In genomic region chr17:76681222-76682137, GRCh38 we compare ENCODE assay signal across 8 cellular contexts. TPM values are rescaled to one million over a fixed set of nuclear protein-coding genes. Genes with fewer than 3 reads are reported as not detected.
DNase-seq lines count a peak whose midpoint lies in the region; ATAC-seq and TF ChIP-seq lines count a peak whose summit lies in the region.

No MANE protein-coding gene starts in this region.

- H3K9me3 ChIP-seq in lung (ENCODE audit: control insufficient read depth in 2 of 2, insufficient read depth in 1 of 2, low read length in 1 of 2) = no peaks in the 10 kb centered on the region

- no peaks in the 10 kb centered on the region for H3K4me1 ChIP-seq in lung (ENCODE audit: control insufficient read depth in 2 of 2, insufficient read depth in 2 of 2, low read length in 2 of 2)

- DNase-seq in activated gamma-delta T cell treated with Interleukin-2 at 50 U/mL for 16 hours (peak; percentile 75), activated gamma-delta T cell (lab: John Stamatoyannopoulos, UW) (no peak), NCI-H446 treated with DMSO at 0.1 percent for 48 hours (lab: John Stamatoyannopoulos, UW) (peak; percentile 11), choroid plexus epithelial cell (ENCODE audit: low read depth) (peak; percentile 85), lung (ENCODE audit: low spot score) (peak; percentile 61)
- DNase-seq in activated CD4-positive, alpha-beta T cell treated with anti-CD3 and anti-CD28 coated beads for 48 hours = peak; percentile 80
- DNase-seq in stimulated activated CD4-positive, alpha-beta T cell treated with anti-CD3 and anti-CD28 coated beads, TNF-alpha, amount 100 ng/mL, for 24 hours (ENCODE audit: low read depth in 3 of 3) = peak; percentile 25 to 58 (median 41)

- H3K4me3 ChIP-seq in choroid plexus epithelial cell (ENCODE audit: low read depth, low read length) = no peak overlapping the region
- no peak overlapping the region for H3K4me3 ChIP-seq in lung

- no peak for ATAC-seq in lung (ENCODE audit: insufficient read depth, low FRiP score)
- ATAC-seq in GM18498 (IDR thresholded peaks at IDR 0.05; ENCODE audit: unreplicated experiment) = no peak

- peaks cover 4 to 32% of the 10 kb centered on the region in 2 donors for H3K36me3 ChIP-seq in lung (ENCODE audit: control insufficient read depth in 2 of 2, insufficient read depth in 2 of 2, low read length in 2 of 2)

- H3K27me3 ChIP-seq in lung (ENCODE audit: control insufficient read depth, insufficient read depth) = no peaks in the 10 kb centered on the region

- peak overlapping the region; percentile 0 to 17 for H3K27ac ChIP-seq in lung (ENCODE audit: low read depth in 1 of 2, low read length in 1 of 2)

- 70 to 72% methylated on average over 16 of the region's 16 CpGs for WGBS in lung, 2 donors

- TF ChIP-seq CTCF in choroid plexus epithelial cell (conservative IDR thresholded peaks at IDR 0.05; ENCODE audit: low read depth, low read length) (peak; percentile 94), lung (IDR thresholded peaks at IDR 0.05; ENCODE audit: control extremely low read depth, extremely low read depth) (peak; percentile 64)

RNA-seq across cellular contexts. Expression of gene MXRA7, which starts 29.3 kb away (rescaled TPM):
- total RNA-seq in lung = 100 to 1,000 TPM; 101 to 127 TPM
- 10 to 100 TPM; 60.9 to 65.4 TPM for polyA plus RNA-seq in lung

RNA-seq across cellular contexts. Expression of gene ST6GALNAC1, which starts 37.9 kb away (rescaled TPM):
- total RNA-seq in lung = 10 to 100 TPM; 22.5 to 24.9 TPM
- 10 to 100 TPM; 13.9 to 19.3 TPM for polyA plus RNA-seq in lung

RNA-seq across cellular contexts. Expression of gene JMJD6, which starts 44.9 kb away (rescaled TPM):
- 10 to 100 TPM; 25.6 to 34.3 TPM for total RNA-seq in lung
- 10 to 100 TPM; 23.8 to 52.9 TPM for polyA plus RNA-seq in lung

RNA-seq across cellular contexts. Expression of gene METTL23, which starts 45.2 kb away (rescaled TPM):
- 10 to 100 TPM; 23.1 to 34.5 TPM for total RNA-seq in lung
- polyA plus RNA-seq in lung = 10 to 100 TPM; 37.7 to 43.1 TPM

RNA-seq across cellular contexts. Expression of gene SRSF2, which starts 55.7 kb away (rescaled TPM):
- total RNA-seq in lung = 100 to 1,000 TPM; 172 to 215 TPM
- polyA plus RNA-seq in lung = 100 to 1,000 TPM; 136 to 251 TPM
